In genomic region chr3:195542691-195543641, GRCh38 we compare ENCODE assay signal across 8 cellular contexts. TPM values are rescaled to one million over a fixed set of nuclear protein-coding genes. Genes with fewer than 3 reads are reported as not detected.
DNase-seq lines count a peak whose midpoint lies in the region; ATAC-seq and TF ChIP-seq lines count a peak whose summit lies in the region.

PPP1R2 (minus strand) TSS chr3:195543325; CDS start chr3:195543025, 300 bp downstream.

- H3K27ac ChIP-seq in CD4-positive, CD25-positive, alpha-beta regulatory T cell (ENCODE audit: insufficient read depth, low read length, poor library complexity, severe bottlenecking), result peak within 1 kb of the TSS; percentile 94
- peak within 1 kb of the TSS; percentile 74 to 99 for H3K27ac ChIP-seq in lung (ENCODE audit: low read depth in 1 of 2, low read length in 1 of 2)

- peaks cover 79% of the 10 kb centered on the region for H3K4me1 ChIP-seq in CD4-positive, CD25-positive, alpha-beta regulatory T cell (ENCODE audit: control insufficient read depth, insufficient read depth, low read length, poor library complexity, severe bottlenecking)
- H3K4me1 ChIP-seq in lung (ENCODE audit: control insufficient read depth in 2 of 2, insufficient read depth in 2 of 2, low read length in 2 of 2), result peaks cover 13 to 16% of the 10 kb centered on the region in 2 donors

- H3K36me3 Mint-ChIP-seq in CD4-positive, CD25-positive, alpha-beta regulatory T cell, result peaks cover 24% of the 10 kb centered on the region
- peaks cover 24% of the 10 kb centered on the region for H3K36me3 Mint-ChIP-seq in activated CD8-positive, alpha-beta T cell treated with anti-CD3 and anti-CD28 coated beads, Interleukin-2, amount 10 ng/mL, durations not matched to agents 7 days and 5 days (ENCODE audit: low read depth)

- H3K27me3 ChIP-seq in CD4-positive, CD25-positive, alpha-beta regulatory T cell (ENCODE audit: control insufficient read depth, insufficient read depth, low read length), result no peaks in the 10 kb centered on the region
- no peaks in the 10 kb centered on the region for H3K27me3 ChIP-seq in lung (ENCODE audit: control insufficient read depth, insufficient read depth)

- peak within 1 kb of the TSS; percentile 100 for H3K4me3 ChIP-seq in CD4-positive, CD25-positive, alpha-beta regulatory T cell (ENCODE audit: low read depth, low read length)
- peak within 1 kb of the TSS; percentile 90 for H3K4me3 ChIP-seq in lung

- DNase-seq in CD4-positive, CD25-positive, alpha-beta regulatory T cell, result peak; percentile 88 to 92 (median 90)
- DNase-seq in HK-2 (ENCODE audit: unreplicated experiment), result peak; percentile 93
- DNase-seq in NCI-H82 treated with DMSO at 0.1 percent for 48 hours (lab: John Stamatoyannopoulos, UW; ENCODE audit: unreplicated experiment), result peak; percentile 81
- peak; percentile 93 for DNase-seq in activated CD8-positive, alpha-beta T cell treated with anti-CD3 and anti-CD28 coated beads, Interleukin-2, amount 10 ng/mL, durations not matched to agents 7 days and 5 days
- DNase-seq in ecto neural progenitor cell (ENCODE audit: low spot score), result peak; percentile 94
- peak; percentile 88 for DNase-seq in lung (ENCODE audit: low spot score)
- DNase-seq in stimulated activated CD4-positive, alpha-beta T cell treated with anti-CD3 and anti-CD28 coated beads, TNF-alpha, amount 100 ng/mL, for 24 hours (ENCODE audit: low read depth in 3 of 3), result peak; percentile 86 to 90 (median 87)

- peak within 1 kb of the TSS; percentile 95 to 97 (median 95) for H3K27ac Mint-ChIP-seq in CD4-positive, CD25-positive, alpha-beta regulatory T cell
- H3K27ac Mint-ChIP-seq in activated CD8-positive, alpha-beta T cell treated with anti-CD3 and anti-CD28 coated beads, Interleukin-2, amount 10 ng/mL, durations not matched to agents 7 days and 5 days, result peak within 1 kb of the TSS; percentile 89

- peaks cover 36 to 72% (median 59%) of the 10 kb centered on the region in 4 donors for H3K4me1 Mint-ChIP-seq in CD4-positive, CD25-positive, alpha-beta regulatory T cell
- H3K4me1 Mint-ChIP-seq in activated CD8-positive, alpha-beta T cell treated with anti-CD3 and anti-CD28 coated beads, Interleukin-2, amount 10 ng/mL, durations not matched to agents 7 days and 5 days (ENCODE audit: low read depth), result peaks cover 75% of the 10 kb centered on the region

- POLR2A ChIA-PET in activated CD8-positive, alpha-beta T cell treated with anti-CD3 and anti-CD28 coated beads, Interleukin-2, amount 10 ng/mL, durations not matched to agents 7 days and 5 days (lab: Charles Lee), result interaction anchor here (0.6 to 2.0 kb wide), 14 partner anchors 8 to 365 kb away, joined by 3 to 12 read pairs (median 4); partner anchors contain the start of genes ACAP2 and XXYLT1

- no peak for TF ChIP-seq CTCF in lung (IDR thresholded peaks at IDR 0.05; ENCODE audit: control extremely low read depth, extremely low read depth)

- no peaks in the 10 kb centered on the region for H3K9me3 ChIP-seq in CD4-positive, CD25-positive, alpha-beta regulatory T cell (ENCODE audit: control insufficient read depth in 2 of 2, low read length in 2 of 2)
- no peaks in the 10 kb centered on the region for H3K9me3 ChIP-seq in lung (ENCODE audit: control insufficient read depth in 2 of 2, insufficient read depth in 1 of 2, low read length in 1 of 2)

- 0% methylated on average over 92 to 105 of the region's 105 CpGs for WGBS in lung, 2 donors

- peak within 1 kb of the TSS; percentile 91 to 98 (median 92) for H3K4me3 Mint-ChIP-seq in CD4-positive, CD25-positive, alpha-beta regulatory T cell
- H3K4me3 Mint-ChIP-seq in activated CD8-positive, alpha-beta T cell treated with anti-CD3 and anti-CD28 coated beads, Interleukin-2, amount 10 ng/mL, durations not matched to agents 7 days and 5 days, result peak within 1 kb of the TSS; percentile 92

- H3K36me3 ChIP-seq in CD4-positive, CD25-positive, alpha-beta regulatory T cell (ENCODE audit: control insufficient read depth, insufficient read depth, low read length), result peaks cover 2% of the 10 kb centered on the region
- peaks cover 0 to 2% of the 10 kb centered on the region in 2 donors for H3K36me3 ChIP-seq in lung (ENCODE audit: control insufficient read depth in 2 of 2, insufficient read depth in 2 of 2, low read length in 2 of 2)

- no peaks in the 10 kb centered on the region for H3K9me3 Mint-ChIP-seq in CD4-positive, CD25-positive, alpha-beta regulatory T cell
- peaks cover 4% of the 10 kb centered on the region for H3K9me3 Mint-ChIP-seq in activated CD8-positive, alpha-beta T cell treated with anti-CD3 and anti-CD28 coated beads, Interleukin-2, amount 10 ng/mL, durations not matched to agents 7 days and 5 days (ENCODE audit: insufficient read depth)

- CTCF ChIA-PET in activated CD8-positive, alpha-beta T cell treated with anti-CD3 and anti-CD28 coated beads, Interleukin-2, amount 10 ng/mL, durations not matched to agents 7 days and 5 days (lab: Charles Lee), result interaction anchor here (0.7 to 7.2 kb wide), 9 partner anchors 8 to 307 kb away, joined by 3 to 69 read pairs (median 6); partner anchors contain the start of gene XXYLT1

- H3K27me3 Mint-ChIP-seq in CD4-positive, CD25-positive, alpha-beta regulatory T cell, result no peaks in the 10 kb centered on the region
- no peaks in the 10 kb centered on the region for H3K27me3 Mint-ChIP-seq in activated CD8-positive, alpha-beta T cell treated with anti-CD3 and anti-CD28 coated beads, Interleukin-2, amount 10 ng/mL, durations not matched to agents 7 days and 5 days (ENCODE audit: low read depth)

- peak; percentile 81 to 83 for ATAC-seq in CD4-positive, CD25-positive, alpha-beta regulatory T cell (ENCODE audit: low read depth in 2 of 2)
- ATAC-seq in GM19452 (IDR thresholded peaks at IDR 0.05; ENCODE audit: unreplicated experiment) (peak; percentile 77), lung (ENCODE audit: insufficient read depth, low FRiP score) (peak; percentile 95)
- peak; percentile 82 for ATAC-seq in activated CD8-positive, alpha-beta T cell treated with anti-CD3 and anti-CD28 coated beads, Interleukin-2, amount 10 ng/mL, durations not matched to agents 7 days and 5 days

RNA-seq across cellular contexts. Expression of gene PPP1R2, which starts in this region (rescaled TPM):
- 169 TPM for total RNA-seq in CD4-positive, CD25-positive, alpha-beta regulatory T cell
- polyA plus RNA-seq in CD4-positive, CD25-positive, alpha-beta regulatory T cell, result 100 to 1,000 TPM; 253 to 337 (median 306) TPM
- 10 to 100 TPM; 72.0 to 72.6 TPM for total RNA-seq in activated CD8-positive, alpha-beta T cell treated with anti-CD3 and anti-CD28 coated beads, Interleukin-2, amount 10 ng/mL, durations not matched to agents 7 days and 5 days
- total RNA-seq in lung, result 10 to 100 TPM; 55.9 to 77.0 TPM
- 10 to 100 TPM; 26.2 to 37.1 TPM for polyA plus RNA-seq in lung

Comparison
In these comparisons a context has a peak if more than half of its experiments do, and no peak if none do; other contexts are left out.
1. Peak in every context shown above with its lines: DNase-seq, ATAC-seq, H3K4me3 ChIP-seq and H3K27ac ChIP-seq.
2. RNA of gene PPP1R2 (polyA plus RNA-seq): 253 to 337 TPM in CD4-positive, CD25-positive, alpha-beta regulatory T cell; 26.2 to 37.1 TPM in lung; every median in the first group is over 4 times any median in the second.